Comparison of ENCODE assay signal across 6 cellular contexts in the genomic region with DNA sequence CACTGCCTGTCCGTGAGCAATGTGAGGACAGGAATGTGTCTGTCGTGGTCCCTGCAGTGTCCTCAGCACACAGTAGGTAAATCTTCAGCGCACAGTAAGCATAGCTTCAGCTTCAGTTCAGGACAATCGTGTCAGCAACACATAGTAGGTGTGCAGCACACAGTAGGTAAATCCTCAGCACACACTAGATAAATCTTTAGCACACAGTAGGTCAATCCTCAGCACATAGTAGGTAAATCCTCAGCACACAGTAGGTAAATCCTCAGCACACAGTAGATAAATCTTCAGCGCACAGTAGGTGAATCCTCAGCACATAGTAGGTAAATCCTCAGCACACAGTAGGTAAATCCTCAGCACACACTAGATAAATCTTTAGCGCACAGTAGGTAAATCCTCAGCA.
DNase-seq lines count a peak whose midpoint lies in the region; ATAC-seq, FAIRE-seq and TF ChIP-seq lines count a peak whose summit lies in the region.
"Not testable (repeated sequence)": the region's sequence is repeated elsewhere in the genome, so short reads cannot be mapped to it uniquely, and the experiment has no call there.

No MANE protein-coding gene starts in this region.

- H2AK5ac ChIP-seq in IMR-90 (ENCODE audit: low read depth, low read length): not testable (repeated sequence)
- H2AK5ac ChIP-seq in H1 (ENCODE audit: low read depth, low read length): 0 out of 2 replicates have a peak overlapping the region, but pooled peaks have one; percentile 17

- not testable (repeated sequence) for H2BK20ac ChIP-seq in IMR-90 (ENCODE audit: low read depth, low read length); H1 (ENCODE audit: low read length)

- H2AFZ ChIP-seq in IMR-90 (replicated peaks; ENCODE audit: low read length, poor library complexity): peak overlapping the region; percentile 14
- H2AFZ ChIP-seq in GM12878 (ENCODE audit: control insufficient read depth, low read depth, low read length); H1 (ENCODE audit: low read length); neural progenitor cell (replicated peaks); osteoblast (ENCODE audit: low read length): not testable (repeated sequence)

- not testable (repeated sequence) for H3K4me1 ChIP-seq in IMR-90 (ENCODE audit: control insufficient read depth, insufficient read depth, low read length); GM12878 (ENCODE audit: control insufficient read depth, insufficient read depth, low read length); H1 (replicated peaks in 1 of 4; ENCODE audit: control insufficient read depth in 3 of 4, insufficient read depth in 4 of 4, low read length in 3 of 4); neural progenitor cell; osteoblast (ENCODE audit: insufficient read depth, low read length)

- H3K27ac Mint-ChIP-seq in neural progenitor cell: not testable (repeated sequence)

- not testable (repeated sequence) for H2BK120ac ChIP-seq in IMR-90 (ENCODE audit: low read depth, low read length); H1 (replicated peaks; ENCODE audit: low read depth, low read length)

- not testable (repeated sequence) for H3K36me3 ChIP-seq in H7 (replicated peaks; ENCODE audit: control insufficient read depth, insufficient read depth, low read length); IMR-90 (ENCODE audit: control insufficient read depth, insufficient read depth, low read length); GM12878 (ENCODE audit: control insufficient read depth in 2 of 2, insufficient read depth in 2 of 2, low read length in 1 of 2); H1 (ENCODE audit: control insufficient read depth in 2 of 4, insufficient read depth in 4 of 4, low read length in 3 of 4); neural progenitor cell; osteoblast (ENCODE audit: insufficient read depth, low read length)

- not testable (repeated sequence) for H3K27me3 ChIP-seq in H7 (ENCODE audit: control insufficient read depth, insufficient read depth, low read length); GM12878 (replicated peaks in 1 of 2; ENCODE audit: control insufficient read depth in 2 of 2, insufficient read depth in 2 of 2, low read length in 1 of 2); H1 (replicated peaks in 1 of 4; ENCODE audit: control insufficient read depth in 3 of 4, extremely low read depth in 1 of 4, insufficient read depth in 3 of 4, low read length in 3 of 4); neural progenitor cell; osteoblast (ENCODE audit: insufficient read depth, low read length)
- peaks cover 19% of the 10 kb centered on the region for H3K27me3 ChIP-seq in IMR-90 (ENCODE audit: control insufficient read depth, insufficient read depth, low read length)

- H2AK9ac ChIP-seq in IMR-90 (replicated peaks; ENCODE audit: low read depth, low read length, poor library complexity): not testable (repeated sequence)

- not testable (repeated sequence) for H4K5ac ChIP-seq in IMR-90 (ENCODE audit: low read depth, low read length); H1 (ENCODE audit: insufficient read length, low read depth, low read length)

- H3K4ac ChIP-seq in IMR-90 (ENCODE audit: low read depth, low read length); H1 (replicated peaks; ENCODE audit: insufficient read length, low read depth, low read length): not testable (repeated sequence)

- not testable (repeated sequence) for H2BK12ac ChIP-seq in H1 (ENCODE audit: low read depth, low read length)

- not testable (repeated sequence) for H3K23me2 ChIP-seq in H1 (ENCODE audit: low read depth, low read length)

- BruUV-seq in IMR-90 (replicated peaks; lab: Mats Ljungman, UMichigan); GM12878 (replicated peaks; lab: Mats Ljungman, UMichigan): not testable (repeated sequence)

- not testable (repeated sequence) for H3K79me2 ChIP-seq in GM12878 (ENCODE audit: control insufficient read depth, insufficient read depth, low read length); H1 (ENCODE audit: control insufficient read depth in 1 of 2, insufficient read depth in 2 of 2, low read length in 2 of 2); neural progenitor cell (ENCODE audit: low read depth); osteoblast (ENCODE audit: insufficient read depth, low read length)

- not testable (repeated sequence) for H3K9me3 ChIP-seq in IMR-90 (ENCODE audit: control insufficient read depth, insufficient read depth, low read length); GM12878 (replicated peaks; ENCODE audit: control insufficient read depth, insufficient read depth, low read length); H1 (ENCODE audit: insufficient read depth in 2 of 2, low read depth in 1 of 2, low read length in 1 of 2); neural progenitor cell (ENCODE audit: low read depth); osteoblast (ENCODE audit: low read depth, low read length)

- not testable (repeated sequence) for H3K56ac ChIP-seq in IMR-90 (ENCODE audit: extremely low read depth, insufficient read depth, low read length); H1 (replicated peaks; ENCODE audit: insufficient read length, low read depth, low read length)

- peaks cover 14% of the 10 kb centered on the region for H3K27me3 Mint-ChIP-seq in neural progenitor cell (ENCODE audit: insufficient read depth, low read depth)

- SMC1A ChIA-PET in GM12878 (lab: Charles Lee; ENCODE audit: uncharacterized antibody, unreplicated experiment): not testable (repeated sequence)

- H3K9me1 ChIP-seq in IMR-90 (ENCODE audit: insufficient read depth, low read length): not testable (repeated sequence)

- RAD21 ChIA-PET in GM12878 (lab: Charles Lee; ENCODE audit: unreplicated experiment): not testable (repeated sequence)

- not testable (repeated sequence) for H3K79me1 ChIP-seq in IMR-90 (ENCODE audit: low read depth in 1 of 2, low read length in 2 of 2); H1 (ENCODE audit: low read depth, low read length)

- not testable (repeated sequence) for H3K36me3 Mint-ChIP-seq in neural progenitor cell

- not testable (repeated sequence) for H3K4me3 ChIP-seq in H7 (ENCODE audit: insufficient read depth, low read depth, low read length); IMR-90 (ENCODE audit: insufficient read depth, low read depth, low read length); GM12878; H1 (ENCODE audit: extremely low read depth in 1 of 4, insufficient read depth in 2 of 4, low read depth in 3 of 4, low read length in 4 of 4); neural progenitor cell; osteoblast (ENCODE audit: insufficient read depth, low read length)

- H4K8ac ChIP-seq in IMR-90 (ENCODE audit: low read depth in 2 of 2, low read length in 2 of 2); H1 (ENCODE audit: extremely low read depth, insufficient read depth, low read length): not testable (repeated sequence)

- H3K23ac ChIP-seq in IMR-90 (ENCODE audit: low read depth, low read length); H1 (ENCODE audit: insufficient read length): not testable (repeated sequence)

- TF ChIP-seq POLR2A in IMR-90 (IDR thresholded peaks at IDR 0.05; ENCODE audit: low read depth, low read length); GM12878 (IDR thresholded peaks at IDR 0.05; ENCODE audit: low read depth, low read length); H1 (IDR thresholded peaks at IDR 0.05; ENCODE audit: control extremely low read depth in 1 of 2, low read depth in 2 of 2, low read length in 2 of 2): not testable (repeated sequence)

- H4K91ac ChIP-seq in IMR-90 (ENCODE audit: insufficient read depth, low read depth, low read length); H1 (replicated peaks; ENCODE audit: insufficient read length, low read length): not testable (repeated sequence)

- not testable (repeated sequence) for H3K14ac ChIP-seq in IMR-90 (replicated peaks; ENCODE audit: low read depth, low read length); H1 (ENCODE audit: insufficient read length)

- H3K4me3 Mint-ChIP-seq in neural progenitor cell: peak overlapping the region; percentile 75

- not testable (repeated sequence) for H3K4me1 Mint-ChIP-seq in neural progenitor cell

- peak; percentile 15 for DNase-seq in H7
- DNase-seq in IMR-90; GM12878 (ENCODE audit: low read depth, low spot score); H1 (ENCODE audit: low read depth in 1 of 2, low spot score in 2 of 2); neural progenitor cell (ENCODE audit: low spot score): not testable (repeated sequence)
- DNase-seq in osteoblast (ENCODE audit: insufficient read length, low spot score, missing footprints): peak; percentile 71

- H3K9me3 Mint-ChIP-seq in neural progenitor cell: not testable (repeated sequence)

- WGBS in IMR-90 (ENCODE audit: extremely low coverage in 2 of 2, insufficient read length in 1 of 2), 2 experiments: 90% methylated on average over 3 of the region's 6 CpGs; no CpG with 5 or more reads in 1 of the 2 experiments
- WGBS in GM12878 (ENCODE audit: insufficient coverage, insufficient replicate concordance, low lambda C conversion rate, missing lambda C conversion rate): 87% methylated on average over 6 of the region's 6 CpGs
- 90% methylated on average over 6 of the region's 6 CpGs; no CpG with 5 or more reads in 1 of the 2 experiments for WGBS in H1 (ENCODE audit: extremely low coverage in 1 of 2, insufficient coverage in 1 of 2, insufficient read length in 1 of 2, insufficient replicate concordance in 2 of 2, low coverage in 1 of 2, low lambda C conversion rate in 2 of 2, missing lambda C conversion rate in 1 of 2), 2 experiments

- TF ChIP-seq EP300 in GM12878 (IDR thresholded peaks at IDR 0.05; ENCODE audit: borderline replicate concordance in 1 of 2, control insufficient read depth in 1 of 2, low read depth in 2 of 2, low read length in 2 of 2); H1 (IDR thresholded peaks at IDR 0.05; ENCODE audit: borderline replicate concordance in 1 of 2, low read depth in 2 of 2, low read length in 2 of 2): not testable (repeated sequence)

- TF ChIP-seq RAD21 in IMR-90 (IDR thresholded peaks at IDR 0.05; ENCODE audit: low read length); GM12878 (IDR thresholded peaks at IDR 0.05; ENCODE audit: insufficient read depth, low read depth, low read length); H1 (IDR thresholded peaks at IDR 0.05 in 1 of 2, conservative IDR thresholded peaks at IDR 0.05 in 1 of 2; ENCODE audit: low read depth in 2 of 2, low read length in 2 of 2): not testable (repeated sequence)

- H2BK15ac ChIP-seq in IMR-90 (ENCODE audit: low read depth, low read length); H1 (ENCODE audit: low read length): not testable (repeated sequence)

- not testable (repeated sequence) for H4K20me1 ChIP-seq in IMR-90 (ENCODE audit: insufficient read depth, low read length); GM12878 (ENCODE audit: control insufficient read depth, insufficient read depth); H1 (replicated peaks in 1 of 2; ENCODE audit: control insufficient read depth in 1 of 2, insufficient read depth in 2 of 2, low read length in 2 of 2); neural progenitor cell (ENCODE audit: low read depth); osteoblast (ENCODE audit: insufficient read depth, low read length)

- not testable (repeated sequence) for H2BK5ac ChIP-seq in IMR-90 (ENCODE audit: low read depth, low read length, poor library complexity, severe bottlenecking); H1 (ENCODE audit: low read depth, low read length)

- CTCF ChIA-PET in IMR-90 (lab: Yijun Ruan, JAX); GM12878 (lab: Yijun Ruan, JAX): not testable (repeated sequence)
- CTCF ChIA-PET in H1 (lab: Charles Lee; ENCODE audit: partially characterized antibody): interaction anchor here (0.7 to 1.7 kb wide), 4 partner anchors 46 to 114 kb away, joined by 3 to 4 read pairs (median 4); no protein-coding TSS in a partner anchor

- H3K18ac ChIP-seq in IMR-90 (ENCODE audit: low read depth, low read length); H1 (ENCODE audit: extremely low read depth, low read length): not testable (repeated sequence)

- in situ Hi-C loops in IMR-90 (cut with MboI; ENCODE audit: low sequenced_read_pairs); GM12878 (cut with MboI): not testable (repeated sequence)

- not testable (repeated sequence) for H3K9ac ChIP-seq in IMR-90 (ENCODE audit: low read depth, low read length); GM12878 (ENCODE audit: control insufficient read depth, insufficient read depth, low read length); H1 (replicated peaks in 1 of 4; ENCODE audit: extremely low read depth in 1 of 4, low read depth in 3 of 4, low read length in 3 of 4); neural progenitor cell

- ATAC-seq in IMR-90 (ENCODE audit: low read depth); GM12878: not testable (repeated sequence)

- dilution Hi-C loops in IMR-90 (cut with HindIII; ENCODE audit: low sequenced_read_pairs, unreplicated experiment): not testable (repeated sequence)

- not testable (repeated sequence) for H3F3A ChIP-seq in neural progenitor cell (ENCODE audit: low read depth)

- POLR2A ChIA-PET in IMR-90 (lab: Charles Lee; ENCODE audit: unreplicated experiment); GM12878 (lab: Charles Lee); H1 (lab: Charles Lee; ENCODE audit: partially characterized antibody): not testable (repeated sequence)

- intact Hi-C loops in IMR-90 (cut with micrococcal nuclease); GM12878 (cut with micrococcal nuclease; ENCODE audit: unreplicated experiment): not testable (repeated sequence)

- not testable (repeated sequence) for TF ChIP-seq CTCF in IMR-90 (conservative IDR thresholded peaks at IDR 0.05; ENCODE audit: low read depth, low read length); GM12878 (IDR thresholded peaks at IDR 0.05 in 2 of 3, conservative IDR thresholded peaks at IDR 0.05 in 1 of 3; ENCODE audit: control insufficient read depth in 2 of 3, extremely low read depth in 1 of 3, insufficient read depth in 1 of 3, low read depth in 3 of 3, low read length in 3 of 3); H1 (IDR thresholded peaks at IDR 0.05; ENCODE audit: control extremely low read depth in 1 of 3, insufficient read depth in 1 of 3, low read depth in 1 of 3, low read length in 3 of 3); neural progenitor cell (IDR thresholded peaks at IDR 0.05); osteoblast (IDR thresholded peaks at IDR 0.05; ENCODE audit: extremely low read depth, low read depth, low read length)

- not testable (repeated sequence) for H3K4me2 ChIP-seq in IMR-90 (ENCODE audit: low read depth, low read length); GM12878 (ENCODE audit: control insufficient read depth, insufficient read depth); H1 (ENCODE audit: insufficient read depth in 1 of 2, low read depth in 2 of 2, low read length in 2 of 2); neural progenitor cell; osteoblast (ENCODE audit: insufficient read depth, low read length)

- peak; percentile 18 for FAIRE-seq in GM12878 (lab: Jason Lieb, UNC)
- not testable (repeated sequence) for FAIRE-seq in H1 (lab: Jason Lieb, UNC)

- not testable (repeated sequence) for H3K27ac ChIP-seq in IMR-90 (ENCODE audit: insufficient read depth, low read length); GM12878 (ENCODE audit: control insufficient read depth, insufficient read depth); H1 (ENCODE audit: low read depth, low read length); neural progenitor cell; osteoblast (ENCODE audit: low read depth, low read length)
